Comparison of ENCODE assay signal across 6 cellular contexts in the genomic region with DNA sequence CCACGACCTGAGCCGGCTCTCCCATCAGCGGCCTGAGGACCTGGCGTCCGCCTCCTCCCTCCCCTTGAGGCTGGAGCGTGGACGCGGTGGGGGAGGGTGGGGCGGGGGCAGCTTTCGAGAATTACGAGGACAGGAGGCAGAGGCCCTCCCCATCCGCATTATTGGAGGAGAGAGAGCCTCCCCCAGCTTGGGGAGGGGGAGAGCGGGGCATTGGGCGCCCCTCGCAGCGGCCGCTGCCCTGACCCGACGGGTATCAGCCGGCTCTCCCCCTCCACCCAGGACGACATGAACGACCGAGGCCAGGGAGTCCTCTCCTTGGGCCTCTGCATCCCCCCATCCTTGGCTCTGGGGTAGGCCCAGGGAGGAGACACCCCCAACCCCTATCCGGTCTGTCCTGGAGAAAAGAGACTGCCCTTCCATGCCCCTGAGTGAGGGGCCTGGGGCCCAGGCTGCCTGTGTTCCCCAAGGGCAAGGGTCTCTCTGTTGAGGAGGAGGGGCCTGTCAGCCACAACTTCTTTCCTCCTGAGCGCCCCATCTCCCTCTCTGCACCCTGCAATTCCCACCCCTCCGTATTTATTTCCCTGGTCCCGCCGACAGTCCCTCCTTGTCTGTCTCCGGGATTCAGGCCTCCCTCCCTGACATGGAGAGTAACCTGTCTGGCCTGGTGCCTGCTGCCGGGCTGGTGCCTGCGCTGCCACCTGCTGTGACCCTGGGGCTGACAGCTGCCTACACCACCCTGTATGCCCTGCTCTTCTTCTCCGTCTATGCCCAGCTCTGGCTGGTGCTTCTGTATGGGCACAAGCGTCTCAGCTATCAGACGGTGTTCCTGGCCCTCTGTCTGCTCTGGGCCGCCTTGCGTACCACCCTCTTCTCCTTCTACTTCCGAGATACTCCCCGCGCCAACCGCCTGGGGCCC. TPM values are rescaled to one million over a fixed set of nuclear protein-coding genes. Genes with fewer than 3 reads are reported as not detected.
A peak's percentile ranks its signal among the peaks of the same experiment; 100 is the strongest.
DNase-seq lines count a peak whose midpoint lies in the region; ATAC-seq and TF ChIP-seq lines count a peak whose summit lies in the region.

No MANE protein-coding gene starts in this region.

- H3K36me3 Mint-ChIP-seq in chondrocyte (ENCODE audit: low read depth): peaks cover 5% of the 10 kb centered on the region

- peak overlapping the region; percentile 82 for H3K4me3 ChIP-seq in ovary

- peak; percentile 44 for DNase-seq in DMS53 treated with DMSO at 0.1 percent for 48 hours (lab: John Stamatoyannopoulos, UW; ENCODE audit: unreplicated experiment)
- peak; percentile 25 for DNase-seq in NCI-H1105 treated with DMSO at 0.1 percent for 48 hours (lab: John Stamatoyannopoulos, UW)
- DNase-seq in chondrocyte (ENCODE audit: low spot score): no peak
- peak in 3 of 5 donors; percentile 42 to 59 (median 55) for DNase-seq in ovary
- no peak for DNase-seq in T-helper 9 cell

- no peaks in the 10 kb centered on the region for H3K27me3 ChIP-seq in ovary

- no peaks in the 10 kb centered on the region for H3K36me3 ChIP-seq in ovary

- no peaks in the 10 kb centered on the region for H3K9me3 Mint-ChIP-seq in chondrocyte (ENCODE audit: low read depth)

- no peak for ATAC-seq in HG02798 (IDR thresholded peaks at IDR 0.05; ENCODE audit: poor library complexity, unreplicated experiment)

- H3K9me3 ChIP-seq in ovary: no peaks in the 10 kb centered on the region

- peaks cover 11% of the 10 kb centered on the region for H3K4me1 ChIP-seq in ovary (ENCODE audit: insufficient read depth)

- TF ChIP-seq EP300 in ovary (IDR thresholded peaks at IDR 0.05): no peak

- TF ChIP-seq POLR2A in ovary (IDR thresholded peaks at IDR 0.05): no peak

- H3K4me3 Mint-ChIP-seq in chondrocyte (ENCODE audit: unreplicated experiment): peak overlapping the region; percentile 80

- TF ChIP-seq CTCF in chondrocyte (IDR thresholded peaks at IDR 0.05) (no peak), ovary (IDR thresholded peaks at IDR 0.05) (no peak)

- WGBS in ovary, 3 donors: 23 to 30% (median 29%) methylated on average over 30 to 40 of the region's 40 CpGs

- H3K27ac ChIP-seq in ovary: peak overlapping the region; percentile 83 to 96

- peaks cover 30% of the 10 kb centered on the region for H3K4me1 Mint-ChIP-seq in chondrocyte (ENCODE audit: low read depth)

- H3K27me3 Mint-ChIP-seq in chondrocyte (ENCODE audit: low read depth): peaks cover 5% of the 10 kb centered on the region

- intact Hi-C loops in ovary (cut with DNase I): loop anchor here in 2 of 4 donors (2.0 to 10.0 kb wide), 3 partner anchors 15 to 1779 kb away; partner anchors contain the start of gene ESRRA (in 1 of the 2)

- H3K27ac Mint-ChIP-seq in chondrocyte (ENCODE audit: unreplicated experiment): peak overlapping the region; percentile 32

RNA-seq across cellular contexts. Expression of gene GPR137, which starts 0.5 kb away (rescaled TPM):
- total RNA-seq in chondrocyte (57.8 to 64.8 TPM (median 59.2 TPM) in 3 replicates), ovary (10 to 100 TPM in 6 of 7 donors, 1 to 10 TPM in 1; 9.1 to 30.9 (median 23.8) TPM)
- polyA plus RNA-seq in ovary: 10 to 100 TPM in 1 of 2 donors, 1 to 10 TPM in 1; 3.1 to 23.2 TPM

RNA-seq across cellular contexts. Expression of gene BAD, which starts 1.7 kb away (rescaled TPM):
- total RNA-seq in chondrocyte (55.5 to 58.8 TPM (median 56.8 TPM) in 3 replicates), ovary (100 to 1,000 TPM in 1 of 7 donors, 10 to 100 TPM in 6; 54.8 to 125 (median 63.6) TPM)
- polyA plus RNA-seq in ovary: 10 to 100 TPM in 1 of 2 donors, 1 to 10 TPM in 1; 3.4 to 81.9 TPM

RNA-seq across cellular contexts. Expression of gene KCNK4, which starts 5.0 kb away (rescaled TPM):
- total RNA-seq in chondrocyte (0.22 to 0.39 TPM in 2 of 3 replicates, not detected in the other), ovary (not detected)
- polyA plus RNA-seq in ovary: not detected

RNA-seq across cellular contexts. Expression of gene CATSPERZ, which starts 14.0 kb away (rescaled TPM):
- total RNA-seq in chondrocyte: 0.92 to 1.0 TPM in 2 of 3 replicates, not detected in the other
- not detected for total RNA-seq in ovary
- not detected for polyA plus RNA-seq in ovary

RNA-seq across cellular contexts. Expression of gene ESRRA, which starts 19.2 kb away (rescaled TPM):
- 25.6 to 30.7 TPM (median 29.6 TPM) in 3 replicates for total RNA-seq in chondrocyte
- total RNA-seq in ovary: 10 to 100 TPM in 6 of 7 donors, 1 to 10 TPM in 1; 9.2 to 17.4 (median 15.7) TPM
- polyA plus RNA-seq in ovary: 10 to 100 TPM in 1 of 2 donors, 1 to 10 TPM in 1; 2.3 to 11.9 TPM

Comparison
In these comparisons a context has a peak if more than half of its experiments do, and no peak if none do; other contexts are left out.
1. DNase-seq: peak in DMS53 treated with DMSO at 0.1 percent for 48 hours (single experiment), NCI-H1105 treated with DMSO at 0.1 percent for 48 hours (single experiment) and ovary (3 of 5); none in chondrocyte (single experiment) and T-helper 9 cell (single experiment).